Comparison of ENCODE assay signal across 17 cellular contexts in genomic region chr18:24503182-24503581, GRCh38. TPM values are rescaled to one million over a fixed set of nuclear protein-coding genes. Genes with fewer than 3 reads are reported as not detected.
"Had no signal": no experiment of that assay in that cellular context is flagged by ENCODE, and none has a peak within 500 bp of the region (broad histone marks: within the 10 kb centered on the region; RNA-seq: fewer than 3 reads in every experiment).

No MANE protein-coding gene starts in this region.

- H3K4me3 ChIP-seq: ascending aorta, dorsolateral prefrontal cortex, thyroid gland had no signal

- H3K27ac ChIP-seq: ascending aorta, thyroid gland, WERI-Rb-1 had no signal

- H3K36me3 ChIP-seq: ascending aorta, thyroid gland, WERI-Rb-1 had no signal

- H3K27me3 ChIP-seq: ascending aorta, dorsolateral prefrontal cortex, thyroid gland had no signal

- DNase-seq: activated CD4-positive, alpha-beta memory T cell treated with anti-CD3 and anti-CD28 coated beads, Interleukin-2, amount 10 ng/mL, durations not matched to agents 7 days and 5 days; activated CD4-positive, alpha-beta T cell treated with anti-CD3 and anti-CD28 coated beads for 4 hours; activated naive CD4-positive, alpha-beta T cell treated with anti-CD3 and anti-CD28 coated beads, Interleukin-2, amount 10 ng/mL, durations not matched to agents 7 days and 5 days; activated T-cell treated with anti-CD3 and anti-CD28 coated beads, Interleukin-2, amount 50 U/mL, for 24 hours; dorsolateral prefrontal cortex; foreskin fibroblast; kidney glomerular epithelial cell; mesenchymal stem cell; naive thymus-derived CD8-positive, alpha-beta T cell; occipital lobe; thyroid gland; WERI-Rb-1 had no signal

- H3K9me3 ChIP-seq: ascending aorta, thyroid gland had no signal

- ATAC-seq: naive thymus-derived CD8-positive, alpha-beta T cell; stimulated activated memory B cell treated with anti-CD40 and anti-IgM and Interleukin-4, amounts not matched to agents 10 μg/mL and 1 μg/mL and 100 μg/mL, for 72 hours had no signal

- H3K4me1 ChIP-seq: ascending aorta, thyroid gland had no signal

RNA-seq across cellular contexts. Expression of gene HRH4, which starts 42.7 kb away (rescaled TPM):
- total RNA-seq: ascending aorta; endothelial cell of umbilical vein; mucosa of gallbladder; naive thymus-derived CD8-positive, alpha-beta T cell; occipital lobe; posterior vena cava; thyroid gland had no signal
